Comparison of ENCODE assay signal across 1 cellular context in the genomic region with DNA sequence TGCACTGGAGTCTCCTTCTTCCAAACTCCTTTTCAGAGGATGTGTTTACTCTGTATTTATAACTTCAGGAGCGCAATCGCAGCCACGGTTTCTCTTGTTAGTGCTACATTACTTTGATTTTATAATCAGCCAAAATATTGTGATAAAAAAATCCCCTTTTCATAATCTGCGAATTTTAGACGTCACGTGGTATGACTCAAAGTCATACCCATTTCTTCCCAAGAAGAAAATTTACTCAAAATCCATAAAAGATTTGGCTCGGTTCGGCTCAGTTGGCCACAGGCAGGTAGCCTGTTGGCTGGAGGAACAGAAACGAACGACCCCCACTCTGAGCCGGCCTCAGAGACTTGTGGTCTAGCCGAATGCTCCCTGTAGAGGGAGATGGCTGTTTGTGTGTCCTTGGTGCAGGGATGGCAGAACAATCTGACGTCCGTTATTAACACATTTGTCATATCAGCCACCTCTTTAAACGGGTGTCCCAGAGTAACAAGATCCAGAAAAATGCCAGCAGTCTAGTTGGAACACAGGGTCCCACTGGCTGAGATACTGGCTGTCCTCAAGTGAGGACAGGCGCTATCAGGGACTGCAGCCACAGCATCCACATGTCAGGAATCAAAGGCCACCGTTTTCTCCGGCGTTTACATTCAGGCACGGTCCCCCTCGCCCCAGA.
TF ChIP-seq lines count a peak whose summit lies in the region.

No MANE protein-coding gene starts in this region.

TF ChIP-seq in H1, 55 proteins besides CTCF, POLR2A, EP300 and RAD21 (continued from another document):
- TF ChIP-seq EGR1 (IDR thresholded peaks at IDR 0.05; ENCODE audit: borderline replicate concordance, low read depth, low read length) (no peak), BCL11A (IDR thresholded peaks at IDR 0.05; ENCODE audit: low read depth in 2 of 2, low read length in 2 of 2) (no peak), NRF1 (IDR thresholded peaks at IDR 0.05; ENCODE audit: low read depth, low read length) (no peak), SUZ12 (IDR thresholded peaks at IDR 0.05; ENCODE audit: low read length) (no peak)
